ENCODE assay signal across 15 cellular contexts in the genomic region with DNA sequence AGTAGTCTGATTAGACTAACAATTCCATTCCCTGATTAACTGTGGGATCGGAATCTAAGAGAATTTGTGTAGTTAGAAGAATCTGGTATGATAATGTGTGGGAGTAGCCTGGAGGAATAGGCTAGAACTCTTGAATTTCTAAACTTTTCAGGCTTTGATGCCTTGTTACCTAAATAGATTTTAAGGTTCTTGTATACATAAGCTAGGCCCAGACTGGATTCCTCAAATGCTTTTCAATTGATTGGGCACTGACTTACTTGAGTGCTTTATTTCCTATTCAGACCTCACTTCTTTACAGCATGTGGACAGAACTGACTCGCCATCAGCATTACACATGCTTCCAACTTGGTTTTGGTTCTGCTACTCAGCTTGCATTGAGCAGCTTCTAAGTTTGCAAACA. TPM values are rescaled to one million over a fixed set of nuclear protein-coding genes. Genes with fewer than 3 reads are reported as not detected.
DNase-seq lines count a peak whose midpoint lies in the region; ATAC-seq and TF ChIP-seq lines count a peak whose summit lies in the region.
"Had no signal": no experiment of that assay in that cellular context is flagged by ENCODE, and none has a peak within 500 bp of the region (broad histone marks: within the 10 kb centered on the region; RNA-seq: fewer than 3 reads in every experiment).

No MANE protein-coding gene starts in this region.

- WGBS in stomach, 5 donors = 33 to 64% (median 51%) methylated on average over 2 of the region's 2 CpGs

- no peak for TF ChIP-seq POLR2A in stomach (IDR thresholded peaks at IDR 0.05)

- no peak for ATAC-seq in HG03045 (IDR thresholded peaks at IDR 0.05; ENCODE audit: unreplicated experiment)
- ATAC-seq: HCT116, T-helper 17 cell had no signal

- peak; percentile 46 for DNase-seq in GM04504 (ENCODE audit: low read depth)
- DNase-seq in ascending aorta (ENCODE audit: low spot score in 2 of 2) = no peak
- peak; percentile 51 for DNase-seq in hepatic stellate cell (ENCODE audit: low spot score)
- DNase-seq in stomach = no peak
- no peak for DNase-seq in SW 1271 (lab: John Stamatoyannopoulos, UW)
- DNase-seq in cerebellum (ENCODE audit: low spot score) = no peak
- DNase-seq in putamen (ENCODE audit: low spot score) = no peak
- DNase-seq: adrenal gland, DMS79 treated with DMSO at 0.1 percent for 48 hours, head of caudate nucleus, naive B cell, NCI-H1048, T-helper 17 cell had no signal

- H3K4me1 ChIP-seq in ascending aorta (peaks cover 0 to 18% of the 10 kb centered on the region in 2 donors), stomach (peaks cover 4 to 45% (median 27%) of the 10 kb centered on the region in 4 donors)

- no peaks in the 10 kb centered on the region for H3K36me3 ChIP-seq in ascending aorta
- H3K36me3 ChIP-seq in stomach = no peaks in the 10 kb centered on the region
- H3K36me3 ChIP-seq: adrenal gland had no signal

- H3K9me3 ChIP-seq in ascending aorta = no peaks in the 10 kb centered on the region
- H3K9me3 ChIP-seq in stomach = no peaks in the 10 kb centered on the region
- H3K9me3 ChIP-seq: adrenal gland had no signal

- H3K27ac ChIP-seq in ascending aorta (peak overlapping the region; percentile 25 to 47), stomach (peak overlapping the region in 3 of 5 donors; percentile 30 to 61 (median 49))

- TF ChIP-seq CTCF in ascending aorta (IDR thresholded peaks at IDR 0.05) (no peak), stomach (IDR thresholded peaks at IDR 0.05) (no peak)

- no peaks in the 10 kb centered on the region for H3K27me3 ChIP-seq in ascending aorta
- H3K27me3 ChIP-seq in stomach = peaks cover 0 to 3% (median 0%) of the 10 kb centered on the region in 3 donors
- H3K27me3 ChIP-seq: adrenal gland had no signal

- intact Hi-C loops in ascending aorta (cut with DNase I) (no loop called here), stomach (cut with DNase I; ENCODE audit: low total_unique reads) (no loop called here)

- H3K4me3 ChIP-seq in ascending aorta = no peak overlapping the region
- no peak overlapping the region for H3K4me3 ChIP-seq in stomach
- H3K4me3 ChIP-seq: adrenal gland had no signal

- no peak for TF ChIP-seq EP300 in stomach (IDR thresholded peaks at IDR 0.05)

RNA-seq across cellular contexts. Expression of a gene that starts 5.5 kb away (rescaled TPM):
- total RNA-seq in ascending aorta (9.5 TPM), stomach (10 to 100 TPM; 14.3 to 42.6 (median 30.8) TPM), cerebellum (30.6 TPM)
- polyA plus RNA-seq in stomach = 1 to 10 TPM; 1.8 to 7.2 (median 3.7) TPM

Comparison
In these comparisons a context has a peak if more than half of its experiments do, and no peak if none do; other contexts are left out.
1. DNase-seq: peak in GM04504 (single experiment) and hepatic stellate cell (single experiment); none in ascending aorta (0 of 2), stomach (single experiment), SW 1271 (0 of 2), cerebellum (single experiment) and putamen (single experiment).